15 cellular contexts compared by ENCODE assay signal in genomic region chr2:99507964-99508818, GRCh38. TPM values are rescaled to one million over a fixed set of nuclear protein-coding genes. Genes with fewer than 3 reads are reported as not detected.
DNase-seq lines count a peak whose midpoint lies in the region; ATAC-seq and TF ChIP-seq lines count a peak whose summit lies in the region.
"Had no signal": no experiment of that assay in that cellular context is flagged by ENCODE, and none has a peak within 500 bp of the region (broad histone marks: within the 10 kb centered on the region; RNA-seq: fewer than 3 reads in every experiment).

No MANE protein-coding gene starts in this region.

- no peaks in the 10 kb centered on the region for H3K9me3 ChIP-seq in left ventricle myocardium inferior (replicated peaks)
- no peaks in the 10 kb centered on the region for H3K9me3 ChIP-seq in ovary
- H3K9me3 ChIP-seq: BLaER1 treated with 17β-estradiol and CSF1 and Interleukin-3, amounts not matched to agents 10 nM and 100 nM had no signal

- H3K36me3 ChIP-seq in left ventricle myocardium inferior, result no peaks in the 10 kb centered on the region
- H3K36me3 ChIP-seq in ovary, result no peaks in the 10 kb centered on the region
- H3K36me3 ChIP-seq: BLaER1 treated with 17β-estradiol and CSF1 and Interleukin-3, amounts not matched to agents 10 nM and 100 nM had no signal

- H3K27ac ChIP-seq in left ventricle myocardium inferior (replicated peaks) (peak overlapping the region; percentile 43), ovary (no peak overlapping the region)
- H3K27ac ChIP-seq: BLaER1 treated with 17β-estradiol and CSF1 and Interleukin-3, amounts not matched to agents 10 nM and 100 nM; coronary artery had no signal

- no peaks in the 10 kb centered on the region for H3K27me3 ChIP-seq in left ventricle myocardium inferior (ENCODE audit: low read depth)
- no peaks in the 10 kb centered on the region for H3K27me3 ChIP-seq in ovary
- H3K27me3 ChIP-seq: BLaER1 treated with 17β-estradiol and CSF1 and Interleukin-3, amounts not matched to agents 10 nM and 100 nM had no signal

- no peak for TF ChIP-seq POLR2A in ovary (IDR thresholded peaks at IDR 0.05)

- TF ChIP-seq EP300 in ovary (IDR thresholded peaks at IDR 0.05), result no peak

- H3K4me3 ChIP-seq in left ventricle myocardium inferior, result no peak overlapping the region
- no peak overlapping the region for H3K4me3 ChIP-seq in ovary
- H3K4me3 ChIP-seq: BLaER1 treated with 17β-estradiol and CSF1 and Interleukin-3, amounts not matched to agents 10 nM and 100 nM; coronary artery; K562 had no signal

- H3K4me1 ChIP-seq in left ventricle myocardium inferior, result peaks cover 17% of the 10 kb centered on the region
- H3K4me1 ChIP-seq in ovary (ENCODE audit: insufficient read depth), result peaks cover 1% of the 10 kb centered on the region
- H3K4me1 ChIP-seq: BLaER1 treated with 17β-estradiol and CSF1 and Interleukin-3, amounts not matched to agents 10 nM and 100 nM had no signal

- no peak for ATAC-seq in HG02938 (IDR thresholded peaks at IDR 0.05; ENCODE audit: unreplicated experiment)
- ATAC-seq: K562 had no signal

- TF ChIP-seq CTCF in left ventricle myocardium inferior (IDR thresholded peaks at IDR 0.05; ENCODE audit: borderline replicate concordance) (no peak), ovary (IDR thresholded peaks at IDR 0.05) (no peak)

- DNase-seq in DMS79 (lab: John Stamatoyannopoulos, UW) (peak; percentile 94), NCI-H1436 treated with DMSO at 0.1 percent for 48 hours (lab: John Stamatoyannopoulos, UW) (peak; percentile 98), NCI-H446 treated with DMSO at 0.1 percent for 48 hours (lab: John Stamatoyannopoulos, UW) (peak; percentile 91), left ventricle myocardium inferior (no peak), GOT3 (lab: John Stamatoyannopoulos, UW) (no peak), ovary (no peak), HUDEP-2 (lab: John Stamatoyannopoulos, UW; ENCODE audit: unreplicated experiment in 76 of 76) (no peak)
- DNase-seq: activated CD4-positive, alpha-beta T cell treated with anti-CD3 and anti-CD28 coated beads for 4 hours; activated T-cell treated with anti-CD3 and anti-CD28 coated beads, Interleukin-2, amount 50 U/mL, for 48 hours; mesendoderm; stimulated activated naive CD4-positive, alpha-beta T cell treated with Interleukin-2 at 50 U/mL for 16 hours had no signal

- intact Hi-C loops in left ventricle myocardium inferior (cut with micrococcal nuclease) (no loop called here), ovary (cut with DNase I) (no loop called here)

- WGBS in ovary, 3 donors, result 86 to 89% (median 88%) methylated on average over 7 of the region's 7 CpGs

RNA-seq across cellular contexts. Expression of gene REV1, which starts 18.4 kb away (rescaled TPM):
- total RNA-seq in left ventricle myocardium inferior, result 42.8 TPM
- total RNA-seq in ovary, result 10 to 100 TPM; 43.2 to 63.3 (median 53.1) TPM
- polyA plus RNA-seq in ovary, result 10 to 100 TPM; 25.4 to 30.9 TPM

Comparison
In these comparisons a context has a peak if more than half of its experiments do, and no peak if none do; other contexts are left out.
1. DNase-seq: peak in DMS79 (single experiment), NCI-H1436 treated with DMSO at 0.1 percent for 48 hours (single experiment) and NCI-H446 treated with DMSO at 0.1 percent for 48 hours (single experiment); none in left ventricle myocardium inferior (single experiment), GOT3 (single experiment), ovary (0 of 5) and HUDEP-2 (0 of 76).